In genomic region chr5:172659909-172660628, GRCh38 we compare ENCODE assay signal across 8 cellular contexts. TPM values are rescaled to one million over a fixed set of nuclear protein-coding genes. Genes with fewer than 3 reads are reported as not detected.
DNase-seq lines count a peak whose midpoint lies in the region; ATAC-seq and FAIRE-seq lines count a peak whose summit lies in the region.

No MANE protein-coding gene starts in this region.

- no peak for FAIRE-seq in frontal cortex (lab: Jason Lieb, UNC)

- DNase-seq in HCEC 1CT (peak; percentile 87), SW480 (ENCODE audit: low spot score) (peak; percentile 80), frontal cortex (ENCODE audit: low spot score in 2 of 2) (peak; percentile 60 to 71), occipital lobe (lab: John Stamatoyannopoulos, UW) (peak; percentile 60), NCI-H146 (lab: John Stamatoyannopoulos, UW) (no peak), NCI-H1436 treated with DMSO at 0.1 percent for 48 hours (lab: John Stamatoyannopoulos, UW) (no peak)
- no peak for DNase-seq in stimulated activated CD4-positive, alpha-beta T cell treated with anti-CD3 and anti-CD28 coated beads, Interleukin-4, amount 100 ng/mL, for 24 hours

- ATAC-seq in HG03139 (IDR thresholded peaks at IDR 0.05; ENCODE audit: unreplicated experiment): no peak

RNA-seq across cellular contexts. Expression of gene NEURL1B, which starts 19.0 kb away (rescaled TPM):
- 16.3 TPM for total RNA-seq in frontal cortex
- 19.2 TPM for total RNA-seq in occipital lobe

Comparison
In these comparisons a context has a peak if more than half of its experiments do, and no peak if none do; other contexts are left out.
1. DNase-seq: peak in HCEC 1CT (single experiment), SW480 (single experiment), frontal cortex (2 of 2) and occipital lobe (single experiment); none in NCI-H146 (single experiment), NCI-H1436 treated with DMSO at 0.1 percent for 48 hours (single experiment) and stimulated activated CD4-positive, alpha-beta T cell treated with anti-CD3 and anti-CD28 coated beads, Interleukin-4, amount 100 ng/mL, for 24 hours (single experiment).